ENCODE assay signal across 1 cellular context in genomic region chr5:145979270-145980223, GRCh38.
TF ChIP-seq lines count a peak whose summit lies in the region.

No MANE protein-coding gene starts in this region.

TF ChIP-seq in HepG2, 621 proteins besides CTCF, POLR2A, EP300 and RAD21 (continued from another document and continues in another):
- TF ChIP-seq HNF1B (CRISPR knock-in tag; IDR thresholded peaks at IDR 0.05) (peak; percentile 97), ZNF501 (CRISPR knock-in tag; IDR thresholded peaks at IDR 0.05) (no peak), MAZ (IDR thresholded peaks at IDR 0.05; ENCODE audit: borderline replicate concordance, low read depth, low read length) (no peak), MAZ (CRISPR knock-in tag; IDR thresholded peaks at IDR 0.05; ENCODE audit: low read depth) (no peak), ZNF251 (CRISPR knock-in tag; IDR thresholded peaks at IDR 0.05) (no peak), TFDP2 (CRISPR knock-in tag; IDR thresholded peaks at IDR 0.05) (no peak), HOXA5 (CRISPR knock-in tag; IDR thresholded peaks at IDR 0.05) (peak; percentile 67; the same call in 1 of the 2 replicates), ZBTB7A (CRISPR knock-in tag; IDR thresholded peaks at IDR 0.05) (no peak), CERS6 (CRISPR knock-in tag; IDR thresholded peaks at IDR 0.05) (no peak), BRF2 (CRISPR knock-in tag; IDR thresholded peaks at IDR 0.05) (no peak), CSRNP2 (CRISPR knock-in tag; conservative IDR thresholded peaks at IDR 0.05; ENCODE audit: low read depth) (no peak), ZNF101 (CRISPR knock-in tag; IDR thresholded peaks at IDR 0.05; ENCODE audit: borderline replicate concordance, low read depth) (no peak), ATF1 (CRISPR knock-in tag; IDR thresholded peaks at IDR 0.05) (no peak; the same call in 1 of the 2 replicates), CEBPZ (IDR thresholded peaks at IDR 0.05; ENCODE audit: low read length) (no peak), HMGXB4 (CRISPR knock-in tag; IDR thresholded peaks at IDR 0.05; ENCODE audit: borderline replicate concordance in 1 of 2, low read depth in 1 of 2) (0 out of 4 replicates have a peak, but pooled peaks of 1 of the 2 experiments have one; percentile 47), ZFY (CRISPR knock-in tag; IDR thresholded peaks at IDR 0.05) (peak; percentile 25; the same call in 1 of the 2 replicates), SRF (IDR thresholded peaks at IDR 0.05; ENCODE audit: low read depth, low read length) (no peak), BATF2 (CRISPR knock-in tag; IDR thresholded peaks at IDR 0.05) (no peak), ZBTB10 (CRISPR knock-in tag; IDR thresholded peaks at IDR 0.05; ENCODE audit: borderline replicate concordance) (peak; percentile 94), ARNT2 (CRISPR knock-in tag; IDR thresholded peaks at IDR 0.05; ENCODE audit: low read depth) (no peak), HOXD1 (CRISPR knock-in tag; IDR thresholded peaks at IDR 0.05) (0 out of 2 replicates have a peak, but pooled peaks have one; percentile 36), SNAI1 (CRISPR knock-in tag; IDR thresholded peaks at IDR 0.05; ENCODE audit: borderline replicate concordance) (no peak), KMT2B (CRISPR knock-in tag; IDR thresholded peaks at IDR 0.05) (no peak), EEA1 (CRISPR knock-in tag; IDR thresholded peaks at IDR 0.05; ENCODE audit: borderline replicate concordance) (no peak), TCF12 (IDR thresholded peaks at IDR 0.05) (no peak), TCF12 (CRISPR knock-in tag; IDR thresholded peaks at IDR 0.05) (no peak), FOXC1 (CRISPR knock-in tag; IDR thresholded peaks at IDR 0.05; ENCODE audit: borderline replicate concordance) (no peak), ZFP36 (IDR thresholded peaks at IDR 0.05; ENCODE audit: borderline replicate concordance, low read depth, low read length, partially characterized antibody) (no peak), TARDBP (CRISPR knock-in tag; IDR thresholded peaks at IDR 0.05) (peak; percentile 56; the same call in 1 of the 2 replicates), ZNF160 (CRISPR knock-in tag; IDR thresholded peaks at IDR 0.05) (no peak), DDIT3 (CRISPR knock-in tag; IDR thresholded peaks at IDR 0.05) (no peak), ZNF232 (CRISPR knock-in tag; IDR thresholded peaks at IDR 0.05; ENCODE audit: borderline replicate concordance) (no peak), ZNF770 (CRISPR knock-in tag; IDR thresholded peaks at IDR 0.05) (no peak), ZNF317 (CRISPR knock-in tag; IDR thresholded peaks at IDR 0.05) (no peak; the same call in 1 of the 2 replicates), MED1 (CRISPR knock-in tag; IDR thresholded peaks at IDR 0.05) (peak; percentile 83), ZNF331 (CRISPR knock-in tag; IDR thresholded peaks at IDR 0.05) (peak; percentile 71; the same call in 1 of the 2 replicates), HHEX (CRISPR knock-in tag; IDR thresholded peaks at IDR 0.05) (peak; percentile 56; the same call in 1 of the 2 replicates), ZNF282 (IDR thresholded peaks at IDR 0.05; ENCODE audit: partially characterized antibody) (no peak), ZBTB37 (CRISPR knock-in tag; IDR thresholded peaks at IDR 0.05) (no peak), ESRRA (CRISPR knock-in tag; IDR thresholded peaks at IDR 0.05; ENCODE audit: low read depth) (no peak), ZNF274 (CRISPR knock-in tag; IDR thresholded peaks at IDR 0.05) (no peak)
